ENCODE assay signal across 8 cellular contexts in genomic region chr2:203238329-203238710, GRCh38. TPM values are rescaled to one million over a fixed set of nuclear protein-coding genes. Genes with fewer than 3 reads are reported as not detected.
DNase-seq lines count a peak whose midpoint lies in the region; ATAC-seq and TF ChIP-seq lines count a peak whose summit lies in the region.

No MANE protein-coding gene starts in this region.

- H3K4me1 ChIP-seq in CD8-positive, alpha-beta T cell (ENCODE audit: insufficient read depth, low read length): peaks cover 15% of the 10 kb centered on the region
- H3K4me1 ChIP-seq in mesodermal cell (ENCODE audit: control insufficient read depth, insufficient read depth, low read length, poor library complexity, severe bottlenecking): no peaks in the 10 kb centered on the region

- no peaks in the 10 kb centered on the region for H3K36me3 ChIP-seq in CD8-positive, alpha-beta T cell (ENCODE audit: insufficient read depth, low read length)
- H3K36me3 ChIP-seq in mesodermal cell (ENCODE audit: control insufficient read depth, insufficient read depth, low read length): peaks cover 19% of the 10 kb centered on the region

- no peaks in the 10 kb centered on the region for H3K27me3 Mint-ChIP-seq in CD8-positive, alpha-beta T cell (ENCODE audit: low read depth)
- H3K27me3 Mint-ChIP-seq in brain: peaks cover 6% of the 10 kb centered on the region

- no peaks in the 10 kb centered on the region for H3K9me3 ChIP-seq in CD8-positive, alpha-beta T cell (ENCODE audit: low read length)
- no peaks in the 10 kb centered on the region for H3K9me3 ChIP-seq in mesodermal cell (ENCODE audit: control insufficient read depth, low read length)

- intact Hi-C loops in CD8-positive, alpha-beta T cell (cut with DNase I, micrococcal nuclease): loop anchor here (1.0 to 10.0 kb wide), 13 partner anchors 89 to 1786 kb away; partner anchors contain the start of genes ABI2 (in 2 of the 2), WDR12 (in 2 of the 2), ALS2 (in 1 of the 2) and BMPR2 (in 1 of the 2)

- peak overlapping the region; percentile 88 for H3K4me3 ChIP-seq in CD8-positive, alpha-beta T cell (ENCODE audit: low read depth, low read length)
- peak overlapping the region; percentile 83 for H3K4me3 ChIP-seq in mesodermal cell (ENCODE audit: extremely low read depth, insufficient read depth, low read length, poor library complexity, severe bottlenecking)

- 28 to 38% methylated on average over 16 to 18 of the region's 19 CpGs for WGBS in mesodermal cell (ENCODE audit: insufficient coverage in 2 of 2), 2 experiments

- no peak for ATAC-seq in CD8-positive, alpha-beta T cell
- ATAC-seq in HG02973 (IDR thresholded peaks at IDR 0.05; ENCODE audit: unreplicated experiment) (peak; percentile 0), HG03565 (IDR thresholded peaks at IDR 0.05; ENCODE audit: unreplicated experiment) (no peak)

- CTCF ChIA-PET in CD8-positive, alpha-beta T cell (lab: Charles Lee): interaction anchor here (0.9 to 1.6 kb wide), 2 partner anchors 10 to 216 kb away, joined by 3 to 4 read pairs; no protein-coding TSS in a partner anchor

- no peak for TF ChIP-seq CTCF in CD8-positive, alpha-beta T cell (IDR thresholded peaks at IDR 0.05)
- no peak for TF ChIP-seq CTCF in brain (conservative IDR thresholded peaks at IDR 0.05)

- H3K9me3 Mint-ChIP-seq in CD8-positive, alpha-beta T cell: no peaks in the 10 kb centered on the region
- H3K9me3 Mint-ChIP-seq in brain: no peaks in the 10 kb centered on the region

- DNase-seq in CD8-positive, alpha-beta T cell: no peak
- DNase-seq in H4 (ENCODE audit: low spot score) (no peak), NCI-H187 (lab: John Stamatoyannopoulos, UW) (no peak), pons (ENCODE audit: low spot score) (no peak)

- peak overlapping the region; percentile 99 for H3K4me3 Mint-ChIP-seq in CD8-positive, alpha-beta T cell
- H3K4me3 Mint-ChIP-seq in brain: peak overlapping the region; percentile 89 to 98 (median 95)

- peak overlapping the region; percentile 92 for H3K27ac ChIP-seq in CD8-positive, alpha-beta T cell (ENCODE audit: low read depth, low read length)
- peak overlapping the region; percentile 98 for H3K27ac ChIP-seq in mesodermal cell (ENCODE audit: low read depth, low read length, severe bottlenecking)

- peak overlapping the region; percentile 100 for H3K27ac Mint-ChIP-seq in CD8-positive, alpha-beta T cell
- peak overlapping the region; percentile 94 to 99 (median 97) for H3K27ac Mint-ChIP-seq in brain

- no peaks in the 10 kb centered on the region for H3K27me3 ChIP-seq in CD8-positive, alpha-beta T cell (ENCODE audit: insufficient read depth, low read length)

- peaks cover 27% of the 10 kb centered on the region for H3K36me3 Mint-ChIP-seq in CD8-positive, alpha-beta T cell
- H3K36me3 Mint-ChIP-seq in brain: peaks cover 22% of the 10 kb centered on the region

- H3K4me1 Mint-ChIP-seq in CD8-positive, alpha-beta T cell (ENCODE audit: low read depth): peaks cover 29% of the 10 kb centered on the region
- H3K4me1 Mint-ChIP-seq in brain: peaks cover 29% of the 10 kb centered on the region

- POLR2A ChIA-PET in CD8-positive, alpha-beta T cell (lab: Charles Lee): interaction anchor here (0.6 to 2.1 kb wide), 13 partner anchors 11 to 1003 kb away, joined by 3 to 12 read pairs (median 4); partner anchors contain the start of genes ABI2, FAM117B and NBEAL1

RNA-seq across cellular contexts. Expression of gene CYP20A1, which starts 0.5 kb away (rescaled TPM):
- 10 to 100 TPM; 22.6 to 24.6 TPM for total RNA-seq in CD8-positive, alpha-beta T cell
- 5.6 TPM for polyA plus RNA-seq in brain (ENCODE audit: insufficient read depth, low read depth, low replicate concordance)
- polyA plus RNA-seq in mesodermal cell (2013, experiment 1 of 2): 9.7 TPM
- polyA plus RNA-seq in mesodermal cell (2013, experiment 2 of 2): 11.0 TPM
- total RNA-seq in H4 (2014; rRNA removed; shearing (Covaris generic)): 15.3 and 16.4 TPM in 2 replicates
